ENCODE assay signal across 16 cellular contexts in genomic region chr5:123882946-123883345, GRCh38.
DNase-seq lines count a peak whose midpoint lies in the region; ATAC-seq, FAIRE-seq and TF ChIP-seq lines count a peak whose summit lies in the region.
"Had no signal": no experiment of that assay in that cellular context is flagged by ENCODE, and none has a peak within 500 bp of the region (broad histone marks: within the 10 kb centered on the region; RNA-seq: fewer than 3 reads in every experiment).

No MANE protein-coding gene starts in this region.

- H3K4me2 ChIP-seq in H9 (ENCODE audit: insufficient read depth, insufficient read length, low read length): no peak overlapping the region
- H3K4me2 ChIP-seq: KMS-11 had no signal

- H3K4ac ChIP-seq in H9 (ENCODE audit: low read depth, low read length): no peak overlapping the region

- no peak overlapping the region for H3K23ac ChIP-seq in H9 (ENCODE audit: insufficient read length, low read depth, low read length)

- H3T11ph ChIP-seq in H9 (ENCODE audit: low read length): no peak overlapping the region

- H4K91ac ChIP-seq in H9 (ENCODE audit: insufficient read length, low read depth, low read length): no peak overlapping the region

- H3K9me3 Mint-ChIP-seq in H9: no peaks in the 10 kb centered on the region
- H3K9me3 Mint-ChIP-seq: activated B cell treated with CpG ODN at 0.5 μM for 24 hours had no signal

- no peak overlapping the region for H2BK20ac ChIP-seq in H9 (ENCODE audit: low read depth, low read length, poor library complexity, severe bottlenecking)

- peak overlapping the region; percentile 44 for H3K4me3 ChIP-seq in BE2C (ENCODE audit: low read depth, low read length)
- H3K4me3 ChIP-seq: right lobe of liver had no signal

- no peaks in the 10 kb centered on the region for H3K79me1 ChIP-seq in H9 (ENCODE audit: insufficient read depth, low read depth, low read length, poor library complexity, severe bottlenecking)

- peaks cover 0 to 4% (median 0%) of the 10 kb centered on the region in 3 experiments; a peak in 1 of 7 replicates for H3K36me3 Mint-ChIP-seq in H9 (ENCODE audit: insufficient read depth in 1 of 3, low read depth in 3 of 3)
- H3K36me3 Mint-ChIP-seq: immature natural killer cell; stimulated activated naive B cell treated with anti-CD40 and anti-IgM and Interleukin-4, amounts not matched to agents 10 μg/mL and 1 μg/mL and 100 μg/mL, for 72 hours had no signal

- H3K9me3 ChIP-seq in BE2C (no peaks in the 10 kb centered on the region), H9 (ENCODE audit: control insufficient read depth, low read depth, low read length) (no peaks in the 10 kb centered on the region)
- H3K9me3 ChIP-seq: right lobe of liver had no signal

- no peak overlapping the region for H2BK5ac ChIP-seq in H9 (ENCODE audit: insufficient read length, low read length)

- no peak overlapping the region for H2BK12ac ChIP-seq in H9 (ENCODE audit: insufficient read length, low read depth, low read length)

- no peak overlapping the region for H2AFZ ChIP-seq in H9 (ENCODE audit: low read length)

- H3K79me2 ChIP-seq in H9 (ENCODE audit: insufficient read depth, low read length): no peaks in the 10 kb centered on the region

- FAIRE-seq in islet of Langerhans (lab: Jason Lieb, UNC): peak; percentile 51

- H3K27ac Mint-ChIP-seq in H9: peak overlapping the region in 1 of 3 experiments; percentile 25; a peak in 3 of 7 replicates
- H3K27ac Mint-ChIP-seq: activated B cell treated with CpG ODN at 0.5 μM for 24 hours; immature natural killer cell; stimulated activated naive B cell treated with anti-CD40 and anti-IgM and Interleukin-4, amounts not matched to agents 10 μg/mL and 1 μg/mL and 100 μg/mL, for 72 hours had no signal

- no peak overlapping the region for H3K14ac ChIP-seq in H9 (ENCODE audit: insufficient read depth, low read length)

- WGBS in H9 (ENCODE audit: extremely low coverage, insufficient read length, low lambda C conversion rate): no CpG with 5 or more reads among the region's 3 CpGs

- no peak overlapping the region for H4K8ac ChIP-seq in H9 (replicated peaks; ENCODE audit: insufficient read length, low read depth, low read length)

- DNase-seq in BE2C (no peak), HuH-7 (ENCODE audit: low spot score) (peak; percentile 10), amniotic epithelial cell (ENCODE audit: low read depth) (peak; percentile 79), H9 (no peak)
- DNase-seq: activated B cell treated with CpG ODN at 0.5 μM for 24 hours; immature natural killer cell; NCI-H1694 treated with DMSO at 0.1 percent for 48 hours; NCI-H82; right lobe of liver; stimulated activated CD4-positive, alpha-beta T cell treated with anti-CD3 and anti-CD28 coated beads, Interleukin-4, amount 100 ng/mL, for 4 hours; stimulated activated naive B cell treated with anti-CD40 and anti-IgM and Interleukin-4, amounts not matched to agents 10 μg/mL and 1 μg/mL and 100 μg/mL, for 72 hours had no signal

- no peak for ATAC-seq in esophagus mucosa
- no peak for ATAC-seq in HG02610 (IDR thresholded peaks at IDR 0.05; ENCODE audit: unreplicated experiment)
- no peak for ATAC-seq in GM18502 (IDR thresholded peaks at IDR 0.05; ENCODE audit: poor library complexity, unreplicated experiment)
- ATAC-seq: right lobe of liver; stimulated activated naive B cell treated with anti-CD40 and anti-IgM and Interleukin-4, amounts not matched to agents 10 μg/mL and 1 μg/mL and 100 μg/mL, for 72 hours had no signal

- no peak overlapping the region for H3K56ac ChIP-seq in H9 (ENCODE audit: insufficient read length, low read depth, low read length)

- no peak for TF ChIP-seq CTCF in BE2C (IDR thresholded peaks at IDR 0.05; ENCODE audit: low read depth, low read length)
- TF ChIP-seq CTCF in H9 (conservative IDR thresholded peaks at IDR 0.05): no peak

- no peaks in the 10 kb centered on the region for H3K27me3 ChIP-seq in BE2C
- no peaks in the 10 kb centered on the region for H3K27me3 ChIP-seq in H9 (ENCODE audit: insufficient read depth, low read length)
- H3K27me3 ChIP-seq: right lobe of liver had no signal

- no peaks in the 10 kb centered on the region for H4K20me1 ChIP-seq in H9 (ENCODE audit: control insufficient read depth, insufficient read depth, insufficient read length)

- H3K23me2 ChIP-seq in H9 (ENCODE audit: insufficient read length, low read depth, low read length, poor library complexity, severe bottlenecking): no peaks in the 10 kb centered on the region

- H4K5ac ChIP-seq in H9 (ENCODE audit: insufficient read length, low read depth, low read length): no peak overlapping the region

- H3K18ac ChIP-seq in H9 (ENCODE audit: insufficient read length, low read depth, low read length): no peak overlapping the region

- H3K36me3 ChIP-seq in BE2C: no peaks in the 10 kb centered on the region
- H3K36me3 ChIP-seq: right lobe of liver had no signal

- no peaks in the 10 kb centered on the region for H3K27me3 Mint-ChIP-seq in H9 (ENCODE audit: low read depth)
- H3K27me3 Mint-ChIP-seq: activated B cell treated with CpG ODN at 0.5 μM for 24 hours; stimulated activated naive B cell treated with anti-CD40 and anti-IgM and Interleukin-4, amounts not matched to agents 10 μg/mL and 1 μg/mL and 100 μg/mL, for 72 hours had no signal

- H3K4me1 Mint-ChIP-seq in H9: peaks cover 25 to 30% of the 10 kb centered on the region in 2 experiments
- H3K4me1 Mint-ChIP-seq: activated B cell treated with CpG ODN at 0.5 μM for 24 hours; immature natural killer cell; stimulated activated naive B cell treated with anti-CD40 and anti-IgM and Interleukin-4, amounts not matched to agents 10 μg/mL and 1 μg/mL and 100 μg/mL, for 72 hours had no signal

- H3K9ac ChIP-seq in H9 (ENCODE audit: extremely low read depth, insufficient read length, low read length): no peak overlapping the region
- H3K9ac ChIP-seq: KMS-11 had no signal

- H3K4me3 Mint-ChIP-seq in H9: no peak overlapping the region
- H3K4me3 Mint-ChIP-seq: activated B cell treated with CpG ODN at 0.5 μM for 24 hours; immature natural killer cell; stimulated activated naive B cell treated with anti-CD40 and anti-IgM and Interleukin-4, amounts not matched to agents 10 μg/mL and 1 μg/mL and 100 μg/mL, for 72 hours had no signal

- H3K4me1 ChIP-seq in BE2C (peaks cover 15% of the 10 kb centered on the region), H9 (ENCODE audit: insufficient read depth, low read length) (peaks cover 4% of the 10 kb centered on the region; the same call in 1 of the 2 replicates)
- H3K4me1 ChIP-seq: right lobe of liver had no signal

- H2AK5ac ChIP-seq in H9 (ENCODE audit: insufficient read length, low read length): no peak overlapping the region

- H2BK15ac ChIP-seq in H9 (ENCODE audit: low read depth, low read length): no peak overlapping the region

- H2BK120ac ChIP-seq in H9 (ENCODE audit: low read depth, low read length, poor library complexity, severe bottlenecking): no peak overlapping the region

- no peak overlapping the region for H3K27ac ChIP-seq in H9 (ENCODE audit: insufficient read length, low read depth, low read length)
- H3K27ac ChIP-seq: KMS-11, right lobe of liver had no signal

Comparison
In these comparisons a context has a peak if more than half of its experiments do, and no peak if none do; other contexts are left out.
1. DNase-seq: peak in HuH-7 (single experiment) and amniotic epithelial cell (single experiment); none in BE2C (single experiment) and H9 (single experiment).